ENCODE assay signal across 1 cellular context in the genomic region with DNA sequence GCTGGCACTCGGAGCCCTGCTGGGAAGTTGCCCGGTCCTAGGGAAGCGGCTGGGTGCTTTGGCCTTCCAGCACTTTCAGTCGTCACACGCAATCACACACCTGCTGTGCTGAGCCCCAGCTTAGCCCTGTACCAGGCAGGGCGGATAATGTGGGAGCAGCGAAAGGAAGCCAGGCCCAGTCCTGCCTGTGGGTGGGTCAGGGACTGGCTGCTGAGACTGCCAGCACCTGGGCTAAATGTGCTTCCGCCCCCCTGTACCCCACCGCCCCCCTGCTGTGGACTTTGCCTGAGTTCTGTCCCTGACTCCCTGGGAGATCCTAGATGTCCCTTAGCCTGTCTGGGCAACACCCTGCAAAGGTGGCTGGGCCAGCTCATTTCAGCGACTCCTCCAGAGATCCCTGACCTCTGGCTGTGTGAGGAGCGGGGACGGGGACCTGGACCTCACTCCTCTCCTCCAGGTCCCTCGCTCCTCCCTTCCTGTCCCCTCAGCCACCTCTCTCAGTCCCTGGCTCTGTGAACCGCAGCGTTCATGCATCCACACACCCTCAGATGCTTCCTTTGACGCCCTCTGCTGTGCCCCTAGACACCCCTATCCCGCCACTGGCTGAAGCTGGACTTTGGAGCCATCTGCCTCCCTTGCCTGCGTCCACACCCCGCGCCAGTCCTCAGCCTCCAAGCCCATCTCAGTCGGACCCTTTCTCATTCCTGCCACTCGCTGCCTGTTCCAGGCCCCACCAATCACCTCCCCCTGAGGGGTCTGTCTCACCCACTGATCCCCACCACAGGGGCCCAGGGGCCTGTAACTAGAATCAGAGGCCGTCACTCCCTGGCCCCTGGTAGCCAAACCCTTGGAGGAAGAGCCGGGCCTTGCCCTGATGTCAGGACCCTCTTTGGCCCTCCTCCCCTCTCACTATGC.
TF ChIP-seq lines count a peak whose summit lies in the region.

No MANE protein-coding gene starts in this region.

TF ChIP-seq in HEK293, 187 proteins besides CTCF, POLR2A, EP300 and RAD21:
- TF ChIP-seq GLIS1 (tag by site-specific recombination; IDR thresholded peaks at IDR 0.05), result peak; percentile 65
- TF ChIP-seq ZIC2 (tag by site-specific recombination; IDR thresholded peaks at IDR 0.05), result 0 out of 2 replicates have a peak, but pooled peaks have one; percentile 10
- TF ChIP-seq, protein P1, sequence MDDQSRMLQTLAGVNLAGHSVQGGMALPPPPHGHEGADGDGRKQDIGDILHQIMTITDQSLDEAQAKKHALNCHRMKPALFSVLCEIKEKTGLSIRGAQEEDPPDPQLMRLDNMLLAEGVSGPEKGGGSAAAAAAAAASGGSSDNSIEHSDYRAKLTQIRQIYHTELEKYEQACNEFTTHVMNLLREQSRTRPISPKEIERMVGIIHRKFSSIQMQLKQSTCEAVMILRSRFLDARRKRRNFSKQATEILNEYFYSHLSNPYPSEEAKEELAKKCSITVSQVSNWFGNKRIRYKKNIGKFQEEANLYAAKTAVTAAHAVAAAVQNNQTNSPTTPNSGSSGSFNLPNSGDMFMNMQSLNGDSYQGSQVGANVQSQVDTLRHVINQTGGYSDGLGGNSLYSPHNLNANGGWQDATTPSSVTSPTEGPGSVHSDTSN (CRISPR knock-in tag; IDR thresholded peaks at IDR 0.05), result no peak
- TF ChIP-seq OVOL3 (tag by site-specific recombination; IDR thresholded peaks at IDR 0.05), result no peak
- TF ChIP-seq ZNF366 (tag by site-specific recombination; conservative IDR thresholded peaks at IDR 0.05), result no peak
